Comparison of ENCODE assay signal across 25 cellular contexts in genomic region chr10:42112331-42113157, GRCh38.
"Had no signal": no experiment of that assay in that cellular context is flagged by ENCODE, and none has a peak within 500 bp of the region (broad histone marks: within the 10 kb centered on the region; RNA-seq: fewer than 3 reads in every experiment).

No MANE protein-coding gene starts in this region.

- DNase-seq: colonic mucosa; dermis blood vessel endothelial cell; effector memory CD4-positive, alpha-beta T cell; foreskin keratinocyte; heart right ventricle; hippocampal formation; left cardiac atrium; natural killer cell; occipital lobe; retina; stimulated activated CD4-positive, alpha-beta T cell treated with anti-CD3 and anti-CD28 coated beads, Interleukin-12 subunit alpha, Interleukin-12 subunit beta, amount 100 ng/mL, for 4 hours; stimulated activated CD4-positive, alpha-beta T cell treated with anti-CD3 and anti-CD28 coated beads, Interleukin-1b, Interleukin-23, amount 100 ng/mL, for 48 hours; stimulated activated CD4-positive, alpha-beta T cell treated with anti-CD3 and anti-CD28 coated beads, Interleukin-4, amount 100 ng/mL, for 1 hour; stimulated activated CD8-positive, alpha-beta memory T cell treated with anti-CD3 and anti-CD28 coated beads, Interleukin-4, amount 100 ng/mL, for 48 hours; stimulated activated naive CD4-positive, alpha-beta T cell; stimulated activated naive CD8-positive, alpha-beta T cell treated with anti-CD3 and anti-CD28 coated beads, Interleukin-15, amount 100 ng/mL, for 72 hours; thyroid gland; trophoblast cell had no signal

- H3K27ac ChIP-seq: colonic mucosa, esophagus muscularis mucosa, foreskin keratinocyte, gastroesophageal sphincter, heart right ventricle, left lung, pancreas, right lobe of liver, thyroid gland had no signal

- H3K4me3 ChIP-seq: colonic mucosa, esophagus muscularis mucosa, gastroesophageal sphincter, heart right ventricle, left lung, lung, pancreas, right lobe of liver, smooth muscle cell, thyroid gland had no signal

- ATAC-seq: foreskin keratinocyte; gastroesophageal sphincter; heart right ventricle; left cardiac atrium; left lung; natural killer cell; pancreas; right lobe of liver; stimulated activated naive CD8-positive, alpha-beta T cell treated with anti-CD3 and anti-CD28 coated beads, Interleukin-15, amount 100 ng/mL, for 72 hours had no signal
